Comparison of ENCODE assay signal across 1 cellular context in the genomic region with DNA sequence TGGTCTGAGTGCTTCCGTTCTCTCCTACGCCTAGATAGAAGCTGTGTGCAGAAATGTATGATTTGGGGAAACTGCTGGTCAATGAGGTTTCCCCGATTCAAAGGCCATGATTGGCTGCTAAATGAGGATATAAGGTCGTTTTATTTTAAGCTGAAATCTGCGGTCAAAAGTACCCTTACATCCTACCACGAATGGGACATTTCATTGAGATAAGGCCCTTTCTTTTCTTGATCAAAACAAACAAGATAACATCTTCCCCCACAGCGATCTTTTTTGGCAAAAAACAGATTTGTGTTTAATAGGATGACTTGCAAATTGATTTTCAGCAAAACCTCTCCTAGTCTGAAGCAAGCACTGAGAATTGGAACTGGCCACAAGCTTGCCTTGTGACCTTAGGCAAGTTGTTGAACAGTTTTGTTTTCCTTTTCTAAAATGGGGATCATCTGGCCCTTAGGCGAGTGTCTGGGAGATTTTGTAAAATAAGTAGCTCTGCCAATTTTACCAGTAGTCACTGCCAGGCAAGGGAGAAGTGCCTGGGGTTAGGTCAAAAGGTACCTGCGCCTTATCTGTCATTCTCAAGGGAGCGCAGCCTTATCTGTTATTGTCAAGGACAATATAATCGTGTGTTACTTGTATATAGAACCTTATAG.
TF ChIP-seq lines count a peak whose summit lies in the region.

No MANE protein-coding gene starts in this region.

TF ChIP-seq in A549, 52 proteins besides CTCF, POLR2A, EP300 and RAD21 (continued from another document):
- TF ChIP-seq, protein P1, sequence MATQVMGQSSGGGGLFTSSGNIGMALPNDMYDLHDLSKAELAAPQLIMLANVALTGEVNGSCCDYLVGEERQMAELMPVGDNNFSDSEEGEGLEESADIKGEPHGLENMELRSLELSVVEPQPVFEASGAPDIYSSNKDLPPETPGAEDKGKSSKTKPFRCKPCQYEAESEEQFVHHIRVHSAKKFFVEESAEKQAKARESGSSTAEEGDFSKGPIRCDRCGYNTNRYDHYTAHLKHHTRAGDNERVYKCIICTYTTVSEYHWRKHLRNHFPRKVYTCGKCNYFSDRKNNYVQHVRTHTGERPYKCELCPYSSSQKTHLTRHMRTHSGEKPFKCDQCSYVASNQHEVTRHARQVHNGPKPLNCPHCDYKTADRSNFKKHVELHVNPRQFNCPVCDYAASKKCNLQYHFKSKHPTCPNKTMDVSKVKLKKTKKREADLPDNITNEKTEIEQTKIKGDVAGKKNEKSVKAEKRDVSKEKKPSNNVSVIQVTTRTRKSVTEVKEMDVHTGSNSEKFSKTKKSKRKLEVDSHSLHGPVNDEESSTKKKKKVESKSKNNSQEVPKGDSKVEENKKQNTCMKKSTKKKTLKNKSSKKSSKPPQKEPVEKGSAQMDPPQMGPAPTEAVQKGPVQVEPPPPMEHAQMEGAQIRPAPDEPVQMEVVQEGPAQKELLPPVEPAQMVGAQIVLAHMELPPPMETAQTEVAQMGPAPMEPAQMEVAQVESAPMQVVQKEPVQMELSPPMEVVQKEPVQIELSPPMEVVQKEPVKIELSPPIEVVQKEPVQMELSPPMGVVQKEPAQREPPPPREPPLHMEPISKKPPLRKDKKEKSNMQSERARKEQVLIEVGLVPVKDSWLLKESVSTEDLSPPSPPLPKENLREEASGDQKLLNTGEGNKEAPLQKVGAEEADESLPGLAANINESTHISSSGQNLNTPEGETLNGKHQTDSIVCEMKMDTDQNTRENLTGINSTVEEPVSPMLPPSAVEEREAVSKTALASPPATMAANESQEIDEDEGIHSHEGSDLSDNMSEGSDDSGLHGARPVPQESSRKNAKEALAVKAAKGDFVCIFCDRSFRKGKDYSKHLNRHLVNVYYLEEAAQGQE (IDR thresholded peaks at IDR 0.05) = no peak
- TF ChIP-seq, protein P2, sequence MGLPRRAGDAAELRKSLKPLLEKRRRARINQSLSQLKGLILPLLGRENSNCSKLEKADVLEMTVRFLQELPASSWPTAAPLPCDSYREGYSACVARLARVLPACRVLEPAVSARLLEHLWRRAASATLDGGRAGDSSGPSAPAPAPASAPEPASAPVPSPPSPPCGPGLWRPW (IDR thresholded peaks at IDR 0.05) = no peak
- no peak for TF ChIP-seq MAX (IDR thresholded peaks at IDR 0.05)
- TF ChIP-seq TFCP2L1 (CRISPR knock-in tag; IDR thresholded peaks at IDR 0.05) = no peak
- no peak for TF ChIP-seq FOSL2 (IDR thresholded peaks at IDR 0.05)
- no peak for TF ChIP-seq FOSL2 (CRISPR knock-in tag; IDR thresholded peaks at IDR 0.05)
- TF ChIP-seq HDAC2 (IDR thresholded peaks at IDR 0.05) = no peak
